8 cellular contexts compared by ENCODE assay signal in the genomic region with DNA sequence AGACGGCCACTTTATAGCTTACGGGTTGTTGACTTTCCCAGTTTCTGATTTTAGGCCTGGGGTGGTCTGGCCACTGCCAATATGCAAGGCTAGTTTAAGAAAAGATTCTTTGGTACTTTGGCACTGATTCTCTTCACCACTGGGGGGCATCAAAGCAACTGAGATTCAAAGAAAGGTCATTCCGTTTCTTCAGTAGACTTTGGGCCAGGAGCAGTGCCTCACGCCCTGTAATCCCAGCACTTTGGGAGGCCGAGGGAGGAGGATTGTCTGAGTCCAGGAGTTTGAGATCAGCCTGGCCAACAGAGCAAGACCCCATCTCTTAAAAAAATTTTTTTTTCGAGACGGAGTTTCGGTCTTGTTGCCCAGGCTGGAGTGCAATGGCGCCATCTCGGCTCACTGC. TPM values are rescaled to one million over a fixed set of nuclear protein-coding genes. Genes with fewer than 3 reads are reported as not detected.
A peak's percentile ranks its signal among the peaks of the same experiment; 100 is the strongest.
DNase-seq lines count a peak whose midpoint lies in the region; ATAC-seq and TF ChIP-seq lines count a peak whose summit lies in the region.
"Had no signal": no experiment of that assay in that cellular context is flagged by ENCODE, and none has a peak within 500 bp of the region (broad histone marks: within the 10 kb centered on the region; RNA-seq: fewer than 3 reads in every experiment).

No MANE protein-coding gene starts in this region.

- no peak for TF ChIP-seq CTCF in omental fat pad (IDR thresholded peaks at IDR 0.05)

- peak; percentile 33 to 42 for ATAC-seq in stimulated activated naive B cell treated with anti-CD40 and anti-IgM and Interleukin-4, amounts not matched to agents 10 μg/mL and 1 μg/mL and 100 μg/mL, for 72 hours (replicated peaks)
- no peak for ATAC-seq in omental fat pad (ENCODE audit: low FRiP score)

- H3K9me3 Mint-ChIP-seq in activated CD4-positive, alpha-beta T cell treated with anti-CD3 and anti-CD28 coated beads, Interleukin-2, amount 10 ng/mL, durations not matched to agents 7 days and 5 days: no peaks in the 10 kb centered on the region
- no peaks in the 10 kb centered on the region for H3K9me3 Mint-ChIP-seq in stimulated activated naive B cell treated with anti-CD40 and anti-IgM and Interleukin-4, amounts not matched to agents 10 μg/mL and 1 μg/mL and 100 μg/mL, for 72 hours
- H3K9me3 Mint-ChIP-seq: T-cell had no signal

- H3K4me1 Mint-ChIP-seq in activated CD4-positive, alpha-beta T cell treated with anti-CD3 and anti-CD28 coated beads, Interleukin-2, amount 10 ng/mL, durations not matched to agents 7 days and 5 days: peaks cover 8% of the 10 kb centered on the region
- no peaks in the 10 kb centered on the region for H3K4me1 Mint-ChIP-seq in stimulated activated naive B cell treated with anti-CD40 and anti-IgM and Interleukin-4, amounts not matched to agents 10 μg/mL and 1 μg/mL and 100 μg/mL, for 72 hours

- H3K27me3 Mint-ChIP-seq in activated CD4-positive, alpha-beta T cell treated with anti-CD3 and anti-CD28 coated beads, Interleukin-2, amount 10 ng/mL, durations not matched to agents 7 days and 5 days: no peaks in the 10 kb centered on the region
- no peaks in the 10 kb centered on the region for H3K27me3 Mint-ChIP-seq in stimulated activated naive B cell treated with anti-CD40 and anti-IgM and Interleukin-4, amounts not matched to agents 10 μg/mL and 1 μg/mL and 100 μg/mL, for 72 hours
- H3K27me3 Mint-ChIP-seq: T-cell had no signal

- H3K36me3 Mint-ChIP-seq in activated CD4-positive, alpha-beta T cell treated with anti-CD3 and anti-CD28 coated beads, Interleukin-2, amount 10 ng/mL, durations not matched to agents 7 days and 5 days (ENCODE audit: low read depth): peaks cover 63% of the 10 kb centered on the region
- peaks cover 65 to 69% of the 10 kb centered on the region in 2 donors for H3K36me3 Mint-ChIP-seq in stimulated activated naive B cell treated with anti-CD40 and anti-IgM and Interleukin-4, amounts not matched to agents 10 μg/mL and 1 μg/mL and 100 μg/mL, for 72 hours

- no peak overlapping the region for H3K4me3 Mint-ChIP-seq in activated CD4-positive, alpha-beta T cell treated with anti-CD3 and anti-CD28 coated beads, Interleukin-2, amount 10 ng/mL, durations not matched to agents 7 days and 5 days
- H3K4me3 Mint-ChIP-seq in stimulated activated naive B cell treated with anti-CD40 and anti-IgM and Interleukin-4, amounts not matched to agents 10 μg/mL and 1 μg/mL and 100 μg/mL, for 72 hours: no peak overlapping the region
- H3K4me3 Mint-ChIP-seq: T-cell had no signal

- no peak overlapping the region for H3K27ac Mint-ChIP-seq in activated CD4-positive, alpha-beta T cell treated with anti-CD3 and anti-CD28 coated beads, Interleukin-2, amount 10 ng/mL, durations not matched to agents 7 days and 5 days
- H3K27ac Mint-ChIP-seq in stimulated activated naive B cell treated with anti-CD40 and anti-IgM and Interleukin-4, amounts not matched to agents 10 μg/mL and 1 μg/mL and 100 μg/mL, for 72 hours: no peak overlapping the region
- H3K27ac Mint-ChIP-seq: T-cell had no signal

- POLR2A ChIA-PET in activated CD4-positive, alpha-beta T cell treated with anti-CD3 and anti-CD28 coated beads, Interleukin-2, amount 10 ng/mL, durations not matched to agents 7 days and 5 days (lab: Charles Lee): no interaction called here

- DNase-seq in EH (ENCODE audit: low read depth): peak; percentile 60
- peak; percentile 42 for DNase-seq in HT-29 (ENCODE audit: low spot score)
- peak; percentile 40 for DNase-seq in activated CD4-positive, alpha-beta T cell treated with anti-CD3 and anti-CD28 coated beads, Interleukin-2, amount 10 ng/mL, durations not matched to agents 7 days and 5 days
- DNase-seq in glomerular visceral epithelial cell (ENCODE audit: extremely low spot score): peak; percentile 16
- DNase-seq in stimulated activated naive B cell treated with anti-CD40 and anti-IgM and Interleukin-4, amounts not matched to agents 10 μg/mL and 1 μg/mL and 100 μg/mL, for 72 hours: no peak
- no peak for DNase-seq in DMS153 (lab: John Stamatoyannopoulos, UW)
- DNase-seq in omental fat pad (ENCODE audit: low spot score): no peak

- CTCF ChIA-PET in activated CD4-positive, alpha-beta T cell treated with anti-CD3 and anti-CD28 coated beads, Interleukin-2, amount 10 ng/mL, durations not matched to agents 7 days and 5 days (lab: Charles Lee): interaction anchor here (1.1 to 2.5 kb wide), 4 partner anchors 10 to 275 kb away, joined by 3 to 6 read pairs (median 4); no protein-coding TSS in a partner anchor

RNA-seq across cellular contexts. Expression of a gene that starts 53.0 kb away (rescaled TPM):
- total RNA-seq in HT-29 (2014; rRNA removed; shearing (Covaris generic)): 32.4 and 52.5 TPM in 2 replicates
- 100 to 1,000 TPM; 288 to 292 TPM for total RNA-seq in activated CD4-positive, alpha-beta T cell treated with anti-CD3 and anti-CD28 coated beads, Interleukin-2, amount 10 ng/mL, durations not matched to agents 7 days and 5 days
- 10 to 100 TPM; 22.8 to 31.4 (median 24.1) TPM for total RNA-seq in omental fat pad

RNA-seq across cellular contexts. Expression of a gene that starts 53.1 kb away (rescaled TPM):
- total RNA-seq in HT-29 (2014; rRNA removed; shearing (Covaris generic)): 5.9 and 7.5 TPM in 2 replicates
- total RNA-seq in activated CD4-positive, alpha-beta T cell treated with anti-CD3 and anti-CD28 coated beads, Interleukin-2, amount 10 ng/mL, durations not matched to agents 7 days and 5 days: 10 to 100 TPM; 37.3 to 38.1 TPM
- 10 to 100 TPM in 3 of 4 donors, 1 to 10 TPM in 1; 9.1 to 28.2 (median 20.3) TPM for total RNA-seq in omental fat pad

Comparison
In these comparisons a context has a peak if more than half of its experiments do, and no peak if none do; other contexts are left out.
1. DNase-seq: peak in EH (single experiment), HT-29 (single experiment), activated CD4-positive, alpha-beta T cell treated with anti-CD3 and anti-CD28 coated beads, Interleukin-2, amount 10 ng/mL, durations not matched to agents 7 days and 5 days (single experiment) and glomerular visceral epithelial cell (single experiment); none in stimulated activated naive B cell treated with anti-CD40 and anti-IgM and Interleukin-4, amounts not matched to agents 10 μg/mL and 1 μg/mL and 100 μg/mL, for 72 hours (single experiment), DMS153 (single experiment) and omental fat pad (single experiment).